8 cellular contexts compared by ENCODE assay signal in genomic region chr16:4315185-4316102, GRCh38. TPM values are rescaled to one million over a fixed set of nuclear protein-coding genes. Genes with fewer than 3 reads are reported as not detected.
A peak's percentile ranks its signal among the peaks of the same experiment; 100 is the strongest.
DNase-seq lines count a peak whose midpoint lies in the region; ATAC-seq lines count a peak whose summit lies in the region.

Gene GLIS2, plus strand, starts transcription at chr16:4316067. Its CDS starts 16,214 bp downstream, at chr16:4332281.

- POLR2A ChIA-PET in activated CD4-positive, alpha-beta memory T cell treated with anti-CD3 and anti-CD28 coated beads for 36 hours (lab: Charles Lee) = interaction anchor here (0.9 kb wide), 1 partner anchor 42 kb away, joined by 3 read pairs; the partner anchor contains the start of gene TFAP4

- peaks cover 0 to 39% of the 10 kb centered on the region in 2 donors for H3K4me1 ChIP-seq in muscle layer of duodenum (ENCODE audit: control insufficient read depth in 1 of 2, insufficient read depth in 2 of 2, low read length in 2 of 2)

- H3K27ac Mint-ChIP-seq in activated CD4-positive, alpha-beta memory T cell treated with anti-CD3 and anti-CD28 coated beads for 36 hours = no peak within 1 kb of the TSS

- H3K9me3 ChIP-seq in muscle layer of duodenum (ENCODE audit: control insufficient read depth in 1 of 2, low read length in 2 of 2) = no peaks in the 10 kb centered on the region

- H3K27me3 ChIP-seq in muscle layer of duodenum (ENCODE audit: low read depth, low read length) = peaks cover 5% of the 10 kb centered on the region

- H3K4me3 ChIP-seq in muscle layer of duodenum (ENCODE audit: low read depth in 1 of 2, low read length in 2 of 2) = peak within 1 kb of the TSS; percentile 57 to 80

- intact Hi-C loops in activated CD4-positive, alpha-beta memory T cell treated with anti-CD3 and anti-CD28 coated beads for 36 hours (cut with micrococcal nuclease) = no loop called here

- H3K36me3 Mint-ChIP-seq in activated CD4-positive, alpha-beta memory T cell treated with anti-CD3 and anti-CD28 coated beads for 36 hours = no peaks in the 10 kb centered on the region

- ATAC-seq in esophagus mucosa (peak; percentile 35), GM21717 (IDR thresholded peaks at IDR 0.05; ENCODE audit: unreplicated experiment) (no peak), GM19397 (IDR thresholded peaks at IDR 0.05; ENCODE audit: unreplicated experiment) (no peak)

- peaks cover 13% of the 10 kb centered on the region for H3K27me3 Mint-ChIP-seq in activated CD4-positive, alpha-beta memory T cell treated with anti-CD3 and anti-CD28 coated beads for 36 hours

- no peaks in the 10 kb centered on the region for H3K9me3 Mint-ChIP-seq in activated CD4-positive, alpha-beta memory T cell treated with anti-CD3 and anti-CD28 coated beads for 36 hours

- H3K4me1 Mint-ChIP-seq in activated CD4-positive, alpha-beta memory T cell treated with anti-CD3 and anti-CD28 coated beads for 36 hours (ENCODE audit: low read depth) = peaks cover 12% of the 10 kb centered on the region

- CTCF ChIA-PET in activated CD4-positive, alpha-beta memory T cell treated with anti-CD3 and anti-CD28 coated beads for 36 hours (lab: Charles Lee) = interaction anchor here (1.2 to 1.5 kb wide), 3 partner anchors 12 to 27 kb away, joined by 3 to 4 read pairs (median 4); no protein-coding TSS in a partner anchor

- DNase-seq in NCI-H187 (lab: John Stamatoyannopoulos, UW) (peak; percentile 24 to 53), NCI-H187 treated with DMSO at 0.1 percent for 48 hours (lab: John Stamatoyannopoulos, UW) (no peak), NCI-H1105 treated with DMSO at 0.1 percent for 48 hours (lab: John Stamatoyannopoulos, UW) (peak; percentile 53)
- DNase-seq in activated CD4-positive, alpha-beta memory T cell treated with anti-CD3 and anti-CD28 coated beads for 36 hours = peak; percentile 39

- H3K27ac ChIP-seq in muscle layer of duodenum (ENCODE audit: low read length) = peak within 1 kb of the TSS; percentile 51

- H3K4me3 Mint-ChIP-seq in activated CD4-positive, alpha-beta memory T cell treated with anti-CD3 and anti-CD28 coated beads for 36 hours = peak within 1 kb of the TSS; percentile 71

- no peaks in the 10 kb centered on the region for H3K36me3 ChIP-seq in muscle layer of duodenum (ENCODE audit: control insufficient read depth in 1 of 2, insufficient read depth in 2 of 2, low read length in 2 of 2)

RNA-seq across cellular contexts. Expression of gene GLIS2, which starts in this region (rescaled TPM):
- under 1 TPM; 0.52 to 0.68 TPM for total RNA-seq in activated CD4-positive, alpha-beta memory T cell treated with anti-CD3 and anti-CD28 coated beads for 36 hours
- total RNA-seq in esophagus mucosa = 0.80 TPM

Comparison
In these comparisons a context has a peak if more than half of its experiments do, and no peak if none do; other contexts are left out.
1. Peak in DNase-seq in activated CD4-positive, alpha-beta memory T cell treated with anti-CD3 and anti-CD28 coated beads for 36 hours; RNA of the gene not detected or under 1 TPM.
2. Peak in ATAC-seq in esophagus mucosa; RNA of the gene not detected or under 1 TPM.